12 cellular contexts compared by ENCODE assay signal in the genomic region with DNA sequence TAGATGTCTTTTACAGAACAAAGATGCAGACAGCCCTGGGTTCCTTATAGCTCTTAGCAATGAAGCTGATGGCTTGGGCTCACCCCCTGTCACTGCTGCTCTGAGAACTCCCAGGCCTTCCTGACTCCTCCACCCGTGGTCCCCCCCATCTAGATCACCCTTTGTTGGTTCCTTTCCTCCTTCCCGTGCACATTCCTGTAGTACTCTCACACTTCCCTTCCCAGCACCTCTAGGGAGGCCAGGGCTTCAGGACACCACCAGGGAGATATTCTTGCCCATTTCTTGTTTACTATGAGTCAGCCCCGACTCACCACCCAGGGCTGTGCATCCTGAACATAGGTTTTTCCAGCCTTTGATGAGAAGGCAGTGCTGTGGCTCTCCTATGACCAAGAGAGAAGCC. TPM values are rescaled to one million over a fixed set of nuclear protein-coding genes. Genes with fewer than 3 reads are reported as not detected.
DNase-seq lines count a peak whose midpoint lies in the region; ATAC-seq and TF ChIP-seq lines count a peak whose summit lies in the region.
"Had no signal": no experiment of that assay in that cellular context is flagged by ENCODE, and none has a peak within 500 bp of the region (broad histone marks: within the 10 kb centered on the region; RNA-seq: fewer than 3 reads in every experiment).

No MANE protein-coding gene starts in this region.

- no peaks in the 10 kb centered on the region for H3K9me3 Mint-ChIP-seq in natural killer cell

- DNase-seq in A172 (ENCODE audit: low spot score) (peak; percentile 89), H4 (ENCODE audit: low spot score) (peak; percentile 58), fibroblast of the conjunctiva (ENCODE audit: low read depth) (peak; percentile 35), activated gamma-delta T cell treated with Interleukin-2 at 50 U/mL for 16 hours (no peak), natural killer cell (no peak)
- DNase-seq: body of pancreas; Kasumi-1; stimulated activated naive CD4-positive, alpha-beta T cell; T-helper 1 cell had no signal

- intact Hi-C loops in natural killer cell (cut with micrococcal nuclease), result loop anchor here (10.0 kb wide), 1 partner anchor 1260 kb away; no protein-coding TSS in a partner anchor

- TF ChIP-seq CTCF in natural killer cell (IDR thresholded peaks at IDR 0.05), result no peak

- H3K27me3 Mint-ChIP-seq in natural killer cell (ENCODE audit: low read depth in 2 of 2), result peaks cover 0 to 8% of the 10 kb centered on the region in 2 donors

- no peaks in the 10 kb centered on the region for H3K4me1 Mint-ChIP-seq in natural killer cell

- ATAC-seq in SK-N-SH treated with all-trans-retinoic acid at 6 μM for 48 hours (peak; percentile 90), GM21723 (IDR thresholded peaks at IDR 0.05; ENCODE audit: unreplicated experiment) (no peak), GM18873 (IDR thresholded peaks at IDR 0.05; ENCODE audit: low FRiP score, unreplicated experiment) (no peak), natural killer cell (no peak)
- ATAC-seq: body of pancreas had no signal

- no peaks in the 10 kb centered on the region for H3K36me3 Mint-ChIP-seq in natural killer cell

- H3K4me3 Mint-ChIP-seq in natural killer cell, result no peak overlapping the region

- no peak overlapping the region for H3K27ac Mint-ChIP-seq in natural killer cell

TF ChIP-seq in SK-N-SH treated with all-trans-retinoic acid at 6 μM for 48 hours, 23 proteins besides CTCF, POLR2A, EP300 and RAD21:
- no peak for TF ChIP-seq OSR1 (CRISPR knock-in tag; IDR thresholded peaks at IDR 0.05)
- TF ChIP-seq GLIS3 (CRISPR knock-in tag; IDR thresholded peaks at IDR 0.05), result no peak
- no peak for TF ChIP-seq BACH2 (CRISPR knock-in tag; IDR thresholded peaks at IDR 0.05; ENCODE audit: borderline replicate concordance)
- TF ChIP-seq ZC3H10 (CRISPR knock-in tag; IDR thresholded peaks at IDR 0.05), result no peak
- TF ChIP-seq, protein P1, sequence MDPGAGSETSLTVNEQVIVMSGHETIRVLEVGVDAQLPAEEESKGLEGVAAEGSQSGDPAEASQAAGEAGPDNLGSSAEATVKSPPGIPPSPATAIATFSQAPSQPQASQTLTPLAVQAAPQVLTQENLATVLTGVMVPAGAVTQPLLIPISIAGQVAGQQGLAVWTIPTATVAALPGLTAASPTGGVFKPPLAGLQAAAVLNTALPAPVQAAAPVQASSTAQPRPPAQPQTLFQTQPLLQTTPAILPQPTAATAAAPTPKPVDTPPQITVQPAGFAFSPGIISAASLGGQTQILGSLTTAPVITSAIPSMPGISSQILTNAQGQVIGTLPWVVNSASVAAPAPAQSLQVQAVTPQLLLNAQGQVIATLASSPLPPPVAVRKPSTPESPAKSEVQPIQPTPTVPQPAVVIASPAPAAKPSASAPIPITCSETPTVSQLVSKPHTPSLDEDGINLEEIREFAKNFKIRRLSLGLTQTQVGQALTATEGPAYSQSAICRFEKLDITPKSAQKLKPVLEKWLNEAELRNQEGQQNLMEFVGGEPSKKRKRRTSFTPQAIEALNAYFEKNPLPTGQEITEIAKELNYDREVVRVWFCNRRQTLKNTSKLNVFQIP (CRISPR knock-in tag; IDR thresholded peaks at IDR 0.05; ENCODE audit: borderline replicate concordance, low read depth), result no peak
- TF ChIP-seq, protein P2, sequence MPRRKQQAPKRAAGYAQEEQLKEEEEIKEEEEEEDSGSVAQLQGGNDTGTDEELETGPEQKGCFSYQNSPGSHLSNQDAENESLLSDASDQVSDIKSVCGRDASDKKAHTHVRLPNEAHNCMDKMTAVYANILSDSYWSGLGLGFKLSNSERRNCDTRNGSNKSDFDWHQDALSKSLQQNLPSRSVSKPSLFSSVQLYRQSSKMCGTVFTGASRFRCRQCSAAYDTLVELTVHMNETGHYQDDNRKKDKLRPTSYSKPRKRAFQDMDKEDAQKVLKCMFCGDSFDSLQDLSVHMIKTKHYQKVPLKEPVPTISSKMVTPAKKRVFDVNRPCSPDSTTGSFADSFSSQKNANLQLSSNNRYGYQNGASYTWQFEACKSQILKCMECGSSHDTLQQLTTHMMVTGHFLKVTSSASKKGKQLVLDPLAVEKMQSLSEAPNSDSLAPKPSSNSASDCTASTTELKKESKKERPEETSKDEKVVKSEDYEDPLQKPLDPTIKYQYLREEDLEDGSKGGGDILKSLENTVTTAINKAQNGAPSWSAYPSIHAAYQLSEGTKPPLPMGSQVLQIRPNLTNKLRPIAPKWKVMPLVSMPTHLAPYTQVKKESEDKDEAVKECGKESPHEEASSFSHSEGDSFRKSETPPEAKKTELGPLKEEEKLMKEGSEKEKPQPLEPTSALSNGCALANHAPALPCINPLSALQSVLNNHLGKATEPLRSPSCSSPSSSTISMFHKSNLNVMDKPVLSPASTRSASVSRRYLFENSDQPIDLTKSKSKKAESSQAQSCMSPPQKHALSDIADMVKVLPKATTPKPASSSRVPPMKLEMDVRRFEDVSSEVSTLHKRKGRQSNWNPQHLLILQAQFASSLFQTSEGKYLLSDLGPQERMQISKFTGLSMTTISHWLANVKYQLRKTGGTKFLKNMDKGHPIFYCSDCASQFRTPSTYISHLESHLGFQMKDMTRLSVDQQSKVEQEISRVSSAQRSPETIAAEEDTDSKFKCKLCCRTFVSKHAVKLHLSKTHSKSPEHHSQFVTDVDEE (CRISPR knock-in tag; IDR thresholded peaks at IDR 0.05), result no peak
- TF ChIP-seq CSDC2 (CRISPR knock-in tag; IDR thresholded peaks at IDR 0.05), result no peak
- TF ChIP-seq, protein P3, sequence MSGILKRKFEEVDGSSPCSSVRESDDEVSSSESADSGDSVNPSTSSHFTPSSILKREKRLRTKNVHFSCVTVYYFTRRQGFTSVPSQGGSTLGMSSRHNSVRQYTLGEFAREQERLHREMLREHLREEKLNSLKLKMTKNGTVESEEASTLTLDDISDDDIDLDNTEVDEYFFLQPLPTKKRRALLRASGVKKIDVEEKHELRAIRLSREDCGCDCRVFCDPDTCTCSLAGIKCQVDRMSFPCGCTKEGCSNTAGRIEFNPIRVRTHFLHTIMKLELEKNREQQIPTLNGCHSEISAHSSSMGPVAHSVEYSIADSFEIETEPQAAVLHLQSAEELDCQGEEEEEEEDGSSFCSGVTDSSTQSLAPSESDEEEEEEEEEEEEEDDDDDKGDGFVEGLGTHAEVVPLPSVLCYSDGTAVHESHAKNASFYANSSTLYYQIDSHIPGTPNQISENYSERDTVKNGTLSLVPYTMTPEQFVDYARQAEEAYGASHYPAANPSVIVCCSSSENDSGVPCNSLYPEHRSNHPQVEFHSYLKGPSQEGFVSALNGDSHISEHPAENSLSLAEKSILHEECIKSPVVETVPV (CRISPR knock-in tag; IDR thresholded peaks at IDR 0.05), result no peak
- TF ChIP-seq ZNF70 (CRISPR knock-in tag; IDR thresholded peaks at IDR 0.05), result no peak
- TF ChIP-seq, protein P4, sequence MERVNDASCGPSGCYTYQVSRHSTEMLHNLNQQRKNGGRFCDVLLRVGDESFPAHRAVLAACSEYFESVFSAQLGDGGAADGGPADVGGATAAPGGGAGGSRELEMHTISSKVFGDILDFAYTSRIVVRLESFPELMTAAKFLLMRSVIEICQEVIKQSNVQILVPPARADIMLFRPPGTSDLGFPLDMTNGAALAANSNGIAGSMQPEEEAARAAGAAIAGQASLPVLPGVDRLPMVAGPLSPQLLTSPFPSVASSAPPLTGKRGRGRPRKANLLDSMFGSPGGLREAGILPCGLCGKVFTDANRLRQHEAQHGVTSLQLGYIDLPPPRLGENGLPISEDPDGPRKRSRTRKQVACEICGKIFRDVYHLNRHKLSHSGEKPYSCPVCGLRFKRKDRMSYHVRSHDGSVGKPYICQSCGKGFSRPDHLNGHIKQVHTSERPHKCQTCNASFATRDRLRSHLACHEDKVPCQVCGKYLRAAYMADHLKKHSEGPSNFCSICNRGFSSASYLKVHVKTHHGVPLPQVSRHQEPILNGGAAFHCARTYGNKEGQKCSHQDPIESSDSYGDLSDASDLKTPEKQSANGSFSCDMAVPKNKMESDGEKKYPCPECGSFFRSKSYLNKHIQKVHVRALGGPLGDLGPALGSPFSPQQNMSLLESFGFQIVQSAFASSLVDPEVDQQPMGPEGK (CRISPR knock-in tag; IDR thresholded peaks at IDR 0.05; ENCODE audit: borderline replicate concordance), result no peak
- TF ChIP-seq ESRRG (CRISPR knock-in tag; IDR thresholded peaks at IDR 0.05), result no peak
- TF ChIP-seq ARNTL (CRISPR knock-in tag; IDR thresholded peaks at IDR 0.05; ENCODE audit: borderline replicate concordance, low read depth), result no peak
- TF ChIP-seq ZNF565 (CRISPR knock-in tag; conservative IDR thresholded peaks at IDR 0.05; ENCODE audit: low read depth), result no peak
- TF ChIP-seq, protein P5, sequence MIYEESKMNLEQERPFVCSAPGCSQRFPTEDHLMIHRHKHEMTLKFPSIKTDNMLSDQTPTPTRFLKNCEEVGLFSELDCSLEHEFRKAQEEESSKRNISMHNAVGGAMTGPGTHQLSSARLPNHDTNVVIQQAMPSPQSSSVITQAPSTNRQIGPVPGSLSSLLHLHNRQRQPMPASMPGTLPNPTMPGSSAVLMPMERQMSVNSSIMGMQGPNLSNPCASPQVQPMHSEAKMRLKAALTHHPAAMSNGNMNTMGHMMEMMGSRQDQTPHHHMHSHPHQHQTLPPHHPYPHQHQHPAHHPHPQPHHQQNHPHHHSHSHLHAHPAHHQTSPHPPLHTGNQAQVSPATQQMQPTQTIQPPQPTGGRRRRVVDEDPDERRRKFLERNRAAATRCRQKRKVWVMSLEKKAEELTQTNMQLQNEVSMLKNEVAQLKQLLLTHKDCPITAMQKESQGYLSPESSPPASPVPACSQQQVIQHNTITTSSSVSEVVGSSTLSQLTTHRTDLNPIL (CRISPR knock-in tag; IDR thresholded peaks at IDR 0.05; ENCODE audit: low read depth), result no peak
- no peak for TF ChIP-seq SNAI2 (CRISPR knock-in tag; IDR thresholded peaks at IDR 0.05)

RNA-seq across cellular contexts. Expression of a gene that starts 14.4 kb away (rescaled TPM):
- 1.2 and 2.4 TPM in 2 replicates for total RNA-seq in A172 (2014; rRNA removed; shearing (Covaris generic))
- total RNA-seq in H4 (2014; rRNA removed; shearing (Covaris generic)), result 0.17 TPM in 1 of 2 replicates, not detected in the other
- under 1 TPM in 2 of 3 donors, not detected in 1; 0.09 to 0.20 TPM for total RNA-seq in natural killer cell

RNA-seq across cellular contexts. Expression of a gene that starts 31.4 kb away (rescaled TPM):
- total RNA-seq in A172 (2014; rRNA removed; shearing (Covaris generic)), result 1.9 and 2.3 TPM in 2 replicates
- total RNA-seq in H4 (2014; rRNA removed; shearing (Covaris generic)), result 0.55 and 2.1 TPM in 2 replicates
- total RNA-seq in natural killer cell, result under 1 TPM in 1 of 3 donors, not detected in 2; 0.33 TPM

Comparison
In these comparisons a context has a peak if more than half of its experiments do, and no peak if none do; other contexts are left out.
1. DNase-seq: peak in A172 (single experiment), H4 (single experiment) and fibroblast of the conjunctiva (single experiment); none in activated gamma-delta T cell treated with Interleukin-2 at 50 U/mL for 16 hours (single experiment) and natural killer cell (single experiment).